8 cellular contexts compared by ENCODE assay signal in genomic region chr16:3458278-3458851, GRCh38.
DNase-seq lines count a peak whose midpoint lies in the region; ATAC-seq and TF ChIP-seq lines count a peak whose summit lies in the region.

No MANE protein-coding gene starts in this region.

- H3K4me1 Mint-ChIP-seq in activated naive CD4-positive, alpha-beta T cell treated with anti-CD3 and anti-CD28 coated beads, Interleukin-2, amount 10 ng/mL, durations not matched to agents 7 days and 5 days: peaks cover 52% of the 10 kb centered on the region

- DNase-seq in AG04449 (ENCODE audit: low read depth, low spot score) (no peak), hepatic stellate cell (ENCODE audit: low spot score) (peak; percentile 72), retinal pigment epithelial cell (ENCODE audit: low read depth) (no peak), NCI-H2196 treated with DMSO at 0.1 percent for 48 hours (lab: John Stamatoyannopoulos, UW; ENCODE audit: unreplicated experiment) (no peak)
- no peak for DNase-seq in activated naive CD4-positive, alpha-beta T cell treated with anti-CD3 and anti-CD28 coated beads, Interleukin-2, amount 10 ng/mL, durations not matched to agents 7 days and 5 days

- no peaks in the 10 kb centered on the region for H3K9me3 Mint-ChIP-seq in activated naive CD4-positive, alpha-beta T cell treated with anti-CD3 and anti-CD28 coated beads, Interleukin-2, amount 10 ng/mL, durations not matched to agents 7 days and 5 days

- TF ChIP-seq CTCF in AG04449 (IDR thresholded peaks at IDR 0.05; ENCODE audit: insufficient read depth, low read length, missing control alignments) (no peak), retinal pigment epithelial cell (conservative IDR thresholded peaks at IDR 0.05; ENCODE audit: low read depth, low read length) (no peak)

- H3K4me3 ChIP-seq in AG04449 (ENCODE audit: low read depth, low read length): peak overlapping the region; percentile 96
- H3K4me3 ChIP-seq in retinal pigment epithelial cell (ENCODE audit: low read length): peak overlapping the region; percentile 87

- H3K4me3 Mint-ChIP-seq in activated naive CD4-positive, alpha-beta T cell treated with anti-CD3 and anti-CD28 coated beads, Interleukin-2, amount 10 ng/mL, durations not matched to agents 7 days and 5 days: peak overlapping the region; percentile 90

- POLR2A ChIA-PET in AG04449 (lab: Yijun Ruan, JAX): interaction anchor here (0.9 kb wide), 1 partner anchor 182 kb away, joined by 3 read pairs; no protein-coding TSS in a partner anchor

- ATAC-seq in GM18502 (IDR thresholded peaks at IDR 0.05; ENCODE audit: poor library complexity, unreplicated experiment) (peak; percentile 26), HG03460 (IDR thresholded peaks at IDR 0.05; ENCODE audit: unreplicated experiment) (peak; percentile 6), GM21390 (IDR thresholded peaks at IDR 0.05; ENCODE audit: unreplicated experiment) (no peak)

- peaks cover 18% of the 10 kb centered on the region for H3K36me3 Mint-ChIP-seq in activated naive CD4-positive, alpha-beta T cell treated with anti-CD3 and anti-CD28 coated beads, Interleukin-2, amount 10 ng/mL, durations not matched to agents 7 days and 5 days

- H3K27ac Mint-ChIP-seq in activated naive CD4-positive, alpha-beta T cell treated with anti-CD3 and anti-CD28 coated beads, Interleukin-2, amount 10 ng/mL, durations not matched to agents 7 days and 5 days: peak overlapping the region; percentile 88

- CTCF ChIA-PET in AG04449 (lab: Yijun Ruan, JAX): no interaction called here
- CTCF ChIA-PET in activated naive CD4-positive, alpha-beta T cell treated with anti-CD3 and anti-CD28 coated beads, Interleukin-2, amount 10 ng/mL, durations not matched to agents 7 days and 5 days (lab: Charles Lee): no interaction called here

- H3K27me3 Mint-ChIP-seq in activated naive CD4-positive, alpha-beta T cell treated with anti-CD3 and anti-CD28 coated beads, Interleukin-2, amount 10 ng/mL, durations not matched to agents 7 days and 5 days: no peaks in the 10 kb centered on the region
